8 cellular contexts compared by ENCODE assay signal in genomic region chr9:133990366-133991210, GRCh38. TPM values are rescaled to one million over a fixed set of nuclear protein-coding genes. Genes with fewer than 3 reads are reported as not detected.
DNase-seq lines count a peak whose midpoint lies in the region; ATAC-seq, FAIRE-seq and TF ChIP-seq lines count a peak whose summit lies in the region.

No MANE protein-coding gene starts in this region.

- no peak for DNase-seq in CD8-positive, alpha-beta memory T cell
- DNase-seq in Karpas-422 (no peak), body of pancreas (peak; percentile 82 to 93 (median 92)), keratinocyte (ENCODE audit: low read depth, low spot score) (no peak)
- DNase-seq in stimulated activated effector memory CD8-positive, alpha-beta T cell treated with anti-CD3 and anti-CD28 coated beads, Interleukin-12 subunit alpha, Interleukin-12 subunit beta, amount 100 ng/mL, for 72 hours (ENCODE audit: low spot score in 2 of 2): no peak

- H3K9me2 ChIP-seq in Karpas-422 (replicated peaks; ENCODE audit: insufficient read depth, low read length): no peaks in the 10 kb centered on the region

- H3K4me1 Mint-ChIP-seq in CD8-positive, alpha-beta memory T cell: peaks cover 0 to 15% (median 1%) of the 10 kb centered on the region in 3 donors
- H3K4me1 Mint-ChIP-seq in stimulated activated effector memory CD8-positive, alpha-beta T cell treated with anti-CD3 and anti-CD28 coated beads, Interleukin-12 subunit alpha, Interleukin-12 subunit beta, amount 100 ng/mL, for 72 hours: no peaks in the 10 kb centered on the region

- no peak overlapping the region for H3K9ac ChIP-seq in Karpas-422 (ENCODE audit: low read length)
- H3K9ac ChIP-seq in keratinocyte (ENCODE audit: control insufficient read depth, extremely low read depth, insufficient read depth, low read length): peak overlapping the region; percentile 80

- H4K20me1 ChIP-seq in Karpas-422 (ENCODE audit: insufficient read depth, low read depth, low read length) (peaks cover 50% of the 10 kb centered on the region), keratinocyte (ENCODE audit: control insufficient read depth, extremely low read depth, insufficient read depth, low read length) (peaks cover 29% of the 10 kb centered on the region)

- peaks cover 5% of the 10 kb centered on the region for H3K9me1 ChIP-seq in keratinocyte (ENCODE audit: control insufficient read depth, extremely low read depth, insufficient read depth, low read length)

- no peak overlapping the region for H2AFZ ChIP-seq in Karpas-422 (ENCODE audit: low read length)
- H2AFZ ChIP-seq in keratinocyte (ENCODE audit: control insufficient read depth, low read length): no peak overlapping the region

- peaks cover 0 to 2% (median 0%) of the 10 kb centered on the region in 3 donors for H3K36me3 Mint-ChIP-seq in CD8-positive, alpha-beta memory T cell
- no peaks in the 10 kb centered on the region for H3K36me3 Mint-ChIP-seq in stimulated activated effector memory CD8-positive, alpha-beta T cell treated with anti-CD3 and anti-CD28 coated beads, Interleukin-12 subunit alpha, Interleukin-12 subunit beta, amount 100 ng/mL, for 72 hours

- H3K4me1 ChIP-seq in CD8-positive, alpha-beta memory T cell (ENCODE audit: insufficient read depth, low read length): peaks cover 11% of the 10 kb centered on the region
- peaks cover 14% of the 10 kb centered on the region for H3K4me1 ChIP-seq in Karpas-422 (ENCODE audit: low read length)
- H3K4me1 ChIP-seq in body of pancreas: peaks cover 65% of the 10 kb centered on the region
- H3K4me1 ChIP-seq in keratinocyte (ENCODE audit: control insufficient read depth, extremely low read depth, insufficient read depth, low read length): peaks cover 25% of the 10 kb centered on the region

- TF ChIP-seq CTCF in body of pancreas (IDR thresholded peaks at IDR 0.05): peak in 1 of 7 experiments; percentile 3
- no peak for TF ChIP-seq CTCF in keratinocyte (optimal IDR thresholded peaks at IDR 0.05 in 1 of 3, IDR thresholded peaks at IDR 0.05 in 1 of 3, conservative IDR thresholded peaks at IDR 0.05 in 1 of 3; ENCODE audit: extremely low read depth in 1 of 3, insufficient read depth in 2 of 3, low read length in 3 of 3)

- no peak overlapping the region for H3K4me3 ChIP-seq in CD8-positive, alpha-beta memory T cell (ENCODE audit: low read length)
- H3K4me3 ChIP-seq in Karpas-422 (ENCODE audit: low read length) (peak overlapping the region; percentile 75; the same call in 1 of the 2 replicates), body of pancreas (peak overlapping the region; percentile 26 to 37), keratinocyte (ENCODE audit: control insufficient read depth in 2 of 3, extremely low read depth in 1 of 3, insufficient read depth in 2 of 3, low read depth in 1 of 3, low read length in 3 of 3) (peak overlapping the region; percentile 56 to 78 (median 75))

- CTCF ChIA-PET in CD8-positive, alpha-beta memory T cell (lab: Charles Lee): no interaction called here

- intact Hi-C loops in body of pancreas (cut with DNase I): no loop called here

- no peaks in the 10 kb centered on the region for H3K9me3 ChIP-seq in CD8-positive, alpha-beta memory T cell (ENCODE audit: low read length)
- H3K9me3 ChIP-seq in Karpas-422 (ENCODE audit: low read length): no peaks in the 10 kb centered on the region
- no peaks in the 10 kb centered on the region for H3K9me3 ChIP-seq in body of pancreas
- H3K9me3 ChIP-seq in keratinocyte (ENCODE audit: control insufficient read depth, low read depth, low read length): no peaks in the 10 kb centered on the region

- TF ChIP-seq POLR2A in body of pancreas (IDR thresholded peaks at IDR 0.05): peak; percentile 68 to 85 (median 77)

- dilution Hi-C loops in keratinocyte (cut with MboI; ENCODE audit: extremely low pct_ligation_motif_present, low sequenced_read_pairs): no loop called here

- POLR2A ChIA-PET in CD8-positive, alpha-beta memory T cell (lab: Charles Lee): no interaction called here

- H3K27me3 ChIP-seq in CD8-positive, alpha-beta memory T cell (ENCODE audit: insufficient read depth, low read length, poor library complexity, severe bottlenecking): no peaks in the 10 kb centered on the region
- H3K27me3 ChIP-seq in Karpas-422 (ENCODE audit: low read length): no peaks in the 10 kb centered on the region
- no peaks in the 10 kb centered on the region for H3K27me3 ChIP-seq in body of pancreas
- H3K27me3 ChIP-seq in keratinocyte (ENCODE audit: control insufficient read depth, extremely low read depth, insufficient read depth, low read length): no peaks in the 10 kb centered on the region

- ATAC-seq in body of pancreas (peak; percentile 47), HG03045 (IDR thresholded peaks at IDR 0.05; ENCODE audit: unreplicated experiment) (no peak), GM21825 (IDR thresholded peaks at IDR 0.05; ENCODE audit: unreplicated experiment) (no peak), GM18520 (IDR thresholded peaks at IDR 0.05; ENCODE audit: unreplicated experiment) (no peak)
- ATAC-seq in stimulated activated effector memory CD8-positive, alpha-beta T cell treated with anti-CD3 and anti-CD28 coated beads, Interleukin-12 subunit alpha, Interleukin-12 subunit beta, amount 100 ng/mL, for 72 hours: no peak

- peak overlapping the region; percentile 97 for H3K4me2 ChIP-seq in Karpas-422 (ENCODE audit: low read depth, low read length, poor library complexity, severe bottlenecking)
- H3K4me2 ChIP-seq in keratinocyte (ENCODE audit: control insufficient read depth, extremely low read depth, insufficient read depth, low read depth, low read length): peak overlapping the region; percentile 83

- H3K27ac Mint-ChIP-seq in CD8-positive, alpha-beta memory T cell: no peak overlapping the region
- no peak overlapping the region for H3K27ac Mint-ChIP-seq in stimulated activated effector memory CD8-positive, alpha-beta T cell treated with anti-CD3 and anti-CD28 coated beads, Interleukin-12 subunit alpha, Interleukin-12 subunit beta, amount 100 ng/mL, for 72 hours

- peak overlapping the region; percentile 40 to 81 (median 64) for H3K4me3 Mint-ChIP-seq in CD8-positive, alpha-beta memory T cell
- peak overlapping the region; percentile 51 for H3K4me3 Mint-ChIP-seq in stimulated activated effector memory CD8-positive, alpha-beta T cell treated with anti-CD3 and anti-CD28 coated beads, Interleukin-12 subunit alpha, Interleukin-12 subunit beta, amount 100 ng/mL, for 72 hours

- H3K36me3 ChIP-seq in CD8-positive, alpha-beta memory T cell (ENCODE audit: insufficient read depth, low read length): no peaks in the 10 kb centered on the region
- H3K36me3 ChIP-seq in Karpas-422 (ENCODE audit: insufficient read depth, low read length): no peaks in the 10 kb centered on the region
- H3K36me3 ChIP-seq in body of pancreas (replicated peaks in 1 of 2; ENCODE audit: insufficient read depth in 1 of 2, low read depth in 2 of 2): no peaks in the 10 kb centered on the region
- H3K36me3 ChIP-seq in keratinocyte (ENCODE audit: control insufficient read depth in 2 of 2, extremely low read depth in 1 of 2, insufficient read depth in 2 of 2, low read length in 2 of 2): peaks cover 3 to 6% of the 10 kb centered on the region in 2 experiments

- H3K27ac ChIP-seq in CD8-positive, alpha-beta memory T cell (ENCODE audit: low read depth, low read length): no peak overlapping the region
- H3K27ac ChIP-seq in Karpas-422 (ENCODE audit: low read length) (no peak overlapping the region), body of pancreas (peak overlapping the region; percentile 76 to 97 (median 88)), keratinocyte (ENCODE audit: control insufficient read depth, insufficient read depth, low read length) (peak overlapping the region; percentile 60)

- WGBS in body of pancreas, 2 donors: 11 to 15% methylated on average over 8 to 31 of the region's 31 CpGs

- H3K27me3 Mint-ChIP-seq in CD8-positive, alpha-beta memory T cell: peaks cover 10 to 11% of the 10 kb centered on the region in 2 donors

- H3K79me2 ChIP-seq in Karpas-422 (ENCODE audit: low read length) (no peaks in the 10 kb centered on the region), keratinocyte (ENCODE audit: control insufficient read depth, insufficient read depth, low read length) (peaks cover 65% of the 10 kb centered on the region)

- no peaks in the 10 kb centered on the region for H3K9me3 Mint-ChIP-seq in CD8-positive, alpha-beta memory T cell
- no peaks in the 10 kb centered on the region for H3K9me3 Mint-ChIP-seq in stimulated activated effector memory CD8-positive, alpha-beta T cell treated with anti-CD3 and anti-CD28 coated beads, Interleukin-12 subunit alpha, Interleukin-12 subunit beta, amount 100 ng/mL, for 72 hours

- FAIRE-seq in keratinocyte (lab: Jason Lieb, UNC): peak; percentile 23

RNA-seq across cellular contexts. Expression of gene VAV2, which starts 1.5 kb away (rescaled TPM):
- total RNA-seq in CD8-positive, alpha-beta memory T cell: 1 to 10 TPM; 6.0 to 7.6 TPM
- polyA plus RNA-seq in CD8-positive, alpha-beta memory T cell: 1.1 TPM
- 3.5 and 9.6 TPM in 2 replicates for total RNA-seq in Karpas-422 (2014; rRNA removed; shearing (Covaris generic); ENCODE audit: low replicate concordance)
- total RNA-seq in body of pancreas: 10 to 100 TPM; 31.6 to 32.3 TPM
- polyA plus RNA-seq in keratinocyte: 16.4 to 32.1 TPM (median 18.2 TPM) in 3 replicates
- polyA plus RNA-seq in keratinocyte (2011; ENCODE audit: low read depth): 5.5 TPM
- polyA plus RNA-seq in keratinocyte (2011; cell fraction: cytosol; rRNA removed): 15.8 and 23.4 TPM in 2 replicates
- polyA plus RNA-seq in keratinocyte (2011; cell fraction: nucleus; rRNA removed): 34.4 and 38.2 TPM in 2 replicates
- 8.7 and 37.0 TPM in 2 replicates for polyA plus RNA-seq in keratinocyte (2012; ENCODE audit: low replicate concordance)
- polyA minus RNA-seq in keratinocyte: 28.5 to 58.4 TPM (median 37.2 TPM) in 3 replicates
- 39.5 TPM for polyA minus RNA-seq in keratinocyte (2011; cell fraction: cytosol; rRNA and poly(A)+ RNA removed)
- polyA minus RNA-seq in keratinocyte (2011; cell fraction: nucleus; rRNA and poly(A)+ RNA removed): 25.2 and 36.2 TPM in 2 replicates

RNA-seq across cellular contexts. Expression of gene BRD3OS, which starts 34.7 kb away (rescaled TPM):
- 10 to 100 TPM; 15.4 TPM for total RNA-seq in CD8-positive, alpha-beta memory T cell
- 26.2 TPM for polyA plus RNA-seq in CD8-positive, alpha-beta memory T cell
- 41.0 and 49.5 TPM in 2 replicates for total RNA-seq in Karpas-422 (2014; rRNA removed; shearing (Covaris generic); ENCODE audit: low replicate concordance)
- total RNA-seq in body of pancreas: 1 to 10 TPM; 7.3 to 9.6 TPM
- 8.2 to 13.8 TPM (median 8.5 TPM) in 3 replicates for polyA plus RNA-seq in keratinocyte
- polyA plus RNA-seq in keratinocyte (2011; ENCODE audit: low read depth): 3.3 TPM
- polyA plus RNA-seq in keratinocyte (2011; cell fraction: cytosol; rRNA removed): 14.2 and 15.1 TPM in 2 replicates
- 9.9 and 11.2 TPM in 2 replicates for polyA plus RNA-seq in keratinocyte (2011; cell fraction: nucleus; rRNA removed)
- 3.2 and 13.3 TPM in 2 replicates for polyA plus RNA-seq in keratinocyte (2012; ENCODE audit: low replicate concordance)
- 6.3 to 10.8 TPM (median 6.5 TPM) in 3 replicates for polyA minus RNA-seq in keratinocyte
- 10.7 TPM for polyA minus RNA-seq in keratinocyte (2011; cell fraction: cytosol; rRNA and poly(A)+ RNA removed)
- 3.8 and 4.9 TPM in 2 replicates for polyA minus RNA-seq in keratinocyte (2011; cell fraction: nucleus; rRNA and poly(A)+ RNA removed)

Comparison
In these comparisons a context has a peak if more than half of its experiments do, and no peak if none do; other contexts are left out.
1. DNase-seq: peak in body of pancreas (4 of 4); none in CD8-positive, alpha-beta memory T cell (0 of 5), Karpas-422 (single experiment), keratinocyte (single experiment) and stimulated activated effector memory CD8-positive, alpha-beta T cell treated with anti-CD3 and anti-CD28 coated beads, Interleukin-12 subunit alpha, Interleukin-12 subunit beta, amount 100 ng/mL, for 72 hours (0 of 2).
2. H3K27ac ChIP-seq: peak in body of pancreas (4 of 4) and keratinocyte (single experiment); none in CD8-positive, alpha-beta memory T cell (single experiment) and Karpas-422 (single experiment).